8 cellular contexts compared by ENCODE assay signal in the genomic region with DNA sequence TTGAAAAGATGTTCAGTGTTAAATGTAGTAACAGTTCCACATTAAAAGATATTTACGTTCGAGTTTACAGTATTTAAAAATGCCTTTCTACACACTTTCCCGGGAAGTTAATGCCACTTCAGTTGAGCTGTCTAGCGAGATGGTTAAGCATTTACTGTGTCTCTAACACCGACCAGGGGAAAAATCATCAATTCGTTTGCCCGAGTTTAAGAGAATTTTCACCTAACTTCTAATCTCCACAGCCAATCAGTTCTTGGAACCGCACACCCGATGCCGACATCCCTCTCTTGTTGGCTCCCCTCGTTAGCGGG. TPM values are rescaled to one million over a fixed set of nuclear protein-coding genes. Genes with fewer than 3 reads are reported as not detected.
DNase-seq lines count a peak whose midpoint lies in the region; ATAC-seq and TF ChIP-seq lines count a peak whose summit lies in the region.

No MANE protein-coding gene starts in this region.

- no peak for ATAC-seq in activated CD8-positive, alpha-beta memory T cell treated with anti-CD3 and anti-CD28 coated beads, Interleukin-2, amount 10 ng/mL, durations not matched to agents 7 days and 5 days
- no peak for ATAC-seq in thoracic aorta (ENCODE audit: insufficient number of reproducible peaks, low FRiP score, low read depth)
- ATAC-seq in HG02973 (IDR thresholded peaks at IDR 0.05; ENCODE audit: unreplicated experiment), result no peak
- ATAC-seq in GM19397 (IDR thresholded peaks at IDR 0.05; ENCODE audit: unreplicated experiment), result no peak

- no peaks in the 10 kb centered on the region for H3K27me3 Mint-ChIP-seq in activated CD8-positive, alpha-beta memory T cell treated with anti-CD3 and anti-CD28 coated beads, Interleukin-2, amount 10 ng/mL, durations not matched to agents 7 days and 5 days
- H3K27me3 Mint-ChIP-seq in activated naive CD8-positive, alpha-beta T cell treated with anti-CD3 and anti-CD28 coated beads for 36 hours, result no peaks in the 10 kb centered on the region

- H3K4me1 ChIP-seq in thoracic aorta (ENCODE audit: control insufficient read depth in 1 of 2, low read depth in 2 of 2), result peaks cover 59 to 70% of the 10 kb centered on the region in 2 donors

- peak overlapping the region; percentile 97 for H3K27ac Mint-ChIP-seq in activated CD8-positive, alpha-beta memory T cell treated with anti-CD3 and anti-CD28 coated beads, Interleukin-2, amount 10 ng/mL, durations not matched to agents 7 days and 5 days
- H3K27ac Mint-ChIP-seq in activated naive CD8-positive, alpha-beta T cell treated with anti-CD3 and anti-CD28 coated beads for 36 hours, result peak overlapping the region; percentile 98

- H3K4me3 Mint-ChIP-seq in activated CD8-positive, alpha-beta memory T cell treated with anti-CD3 and anti-CD28 coated beads, Interleukin-2, amount 10 ng/mL, durations not matched to agents 7 days and 5 days, result peak overlapping the region; percentile 85
- H3K4me3 Mint-ChIP-seq in activated naive CD8-positive, alpha-beta T cell treated with anti-CD3 and anti-CD28 coated beads for 36 hours, result peak overlapping the region; percentile 93

- H3K36me3 Mint-ChIP-seq in activated CD8-positive, alpha-beta memory T cell treated with anti-CD3 and anti-CD28 coated beads, Interleukin-2, amount 10 ng/mL, durations not matched to agents 7 days and 5 days, result peaks cover 30% of the 10 kb centered on the region
- H3K36me3 Mint-ChIP-seq in activated naive CD8-positive, alpha-beta T cell treated with anti-CD3 and anti-CD28 coated beads for 36 hours, result peaks cover 34% of the 10 kb centered on the region

- no peaks in the 10 kb centered on the region for H3K9me3 ChIP-seq in thoracic aorta

- TF ChIP-seq CTCF in kidney epithelial cell (IDR thresholded peaks at IDR 0.05; ENCODE audit: insufficient read depth, low read length, poor library complexity, severe bottlenecking), result no peak
- TF ChIP-seq CTCF in thoracic aorta (IDR thresholded peaks at IDR 0.05), result no peak

- H3K4me3 ChIP-seq in kidney epithelial cell (ENCODE audit: low read depth, low read length), result peak overlapping the region; percentile 87
- H3K4me3 ChIP-seq in thoracic aorta, result peak overlapping the region; percentile 81

- DNase-seq in activated CD8-positive, alpha-beta memory T cell treated with anti-CD3 and anti-CD28 coated beads, Interleukin-2, amount 10 ng/mL, durations not matched to agents 7 days and 5 days, result no peak
- no peak for DNase-seq in activated CD8-positive, alpha-beta memory T cell treated with anti-CD3 and anti-CD28 coated beads, Interleukin-2, amount 50 U/mL, for 48 hours
- no peak for DNase-seq in activated naive CD8-positive, alpha-beta T cell treated with anti-CD3 and anti-CD28 coated beads for 36 hours
- no peak for DNase-seq in kidney epithelial cell (ENCODE audit: low read depth)
- DNase-seq in thoracic aorta (ENCODE audit: low spot score), result no peak
- DNase-seq in UCSD-AML1 (lab: John Stamatoyannopoulos, UW; ENCODE audit: unreplicated experiment), result no peak

- peaks cover 61% of the 10 kb centered on the region for H3K4me1 Mint-ChIP-seq in activated CD8-positive, alpha-beta memory T cell treated with anti-CD3 and anti-CD28 coated beads, Interleukin-2, amount 10 ng/mL, durations not matched to agents 7 days and 5 days
- peaks cover 47% of the 10 kb centered on the region for H3K4me1 Mint-ChIP-seq in activated naive CD8-positive, alpha-beta T cell treated with anti-CD3 and anti-CD28 coated beads for 36 hours

- peak overlapping the region; percentile 92 to 97 for H3K27ac ChIP-seq in thoracic aorta

- H3K27me3 ChIP-seq in kidney epithelial cell (ENCODE audit: control insufficient read depth, insufficient read depth, low read length), result no peaks in the 10 kb centered on the region
- no peaks in the 10 kb centered on the region for H3K27me3 ChIP-seq in thoracic aorta (replicated peaks; ENCODE audit: insufficient read depth)

- H3K36me3 ChIP-seq in kidney epithelial cell (ENCODE audit: control insufficient read depth, insufficient read depth, low read length) (no peaks in the 10 kb centered on the region), thoracic aorta (no peaks in the 10 kb centered on the region)

- H3K9me3 Mint-ChIP-seq in activated CD8-positive, alpha-beta memory T cell treated with anti-CD3 and anti-CD28 coated beads, Interleukin-2, amount 10 ng/mL, durations not matched to agents 7 days and 5 days (ENCODE audit: low read depth), result no peaks in the 10 kb centered on the region
- no peaks in the 10 kb centered on the region for H3K9me3 Mint-ChIP-seq in activated naive CD8-positive, alpha-beta T cell treated with anti-CD3 and anti-CD28 coated beads for 36 hours

- CTCF ChIA-PET in activated CD8-positive, alpha-beta memory T cell treated with anti-CD3 and anti-CD28 coated beads, Interleukin-2, amount 10 ng/mL, durations not matched to agents 7 days and 5 days (lab: Charles Lee), result interaction anchor here (0.7 to 3.2 kb wide), 14 partner anchors 8 to 171 kb away, joined by 3 to 27 read pairs (median 6); a partner anchor contains a TSS

RNA-seq across cellular contexts. Expression of a gene that starts 58.2 kb away (rescaled TPM):
- total RNA-seq in activated CD8-positive, alpha-beta memory T cell treated with anti-CD3 and anti-CD28 coated beads, Interleukin-2, amount 10 ng/mL, durations not matched to agents 7 days and 5 days, result not detected
- not detected for total RNA-seq in activated naive CD8-positive, alpha-beta T cell treated with anti-CD3 and anti-CD28 coated beads for 36 hours
- total RNA-seq in kidney epithelial cell (not detected in 2 replicates), thoracic aorta (not detected)
